19 cellular contexts compared by ENCODE assay signal in genomic region chrX:47060708-47061107, GRCh38. TPM values are rescaled to one million over a fixed set of nuclear protein-coding genes. Genes with fewer than 3 reads are reported as not detected.
DNase-seq lines count a peak whose midpoint lies in the region; ATAC-seq, FAIRE-seq and TF ChIP-seq lines count a peak whose summit lies in the region.
"Had no signal": no experiment of that assay in that cellular context is flagged by ENCODE, and none has a peak within 500 bp of the region (broad histone marks: within the 10 kb centered on the region; RNA-seq: fewer than 3 reads in every experiment).

No MANE protein-coding gene starts in this region.

- H3K4me2 ChIP-seq in astrocyte (ENCODE audit: low read length) = no peak overlapping the region
- H3K4me2 ChIP-seq: BLaER1 treated with 17β-estradiol and CSF1 and Interleukin-3, amounts not matched to agents 10 nM and 100 nM had no signal

- TF ChIP-seq CTCF in astrocyte (IDR thresholded peaks at IDR 0.05; ENCODE audit: insufficient read depth, low read depth, low read length) (no peak), progenitor cell of endocrine pancreas (IDR thresholded peaks at IDR 0.05; ENCODE audit: unreplicated experiment) (no peak)

- H3K27me3 Mint-ChIP-seq in astrocyte (ENCODE audit: low read depth, unreplicated experiment) (no peaks in the 10 kb centered on the region), progenitor cell of endocrine pancreas (no peaks in the 10 kb centered on the region)
- H3K27me3 Mint-ChIP-seq in activated T-helper 17 cell treated with anti-CD3 and anti-CD28 coated beads, Interleukin-2, amount 50 U/mL, for 72 hours = no peaks in the 10 kb centered on the region

- peaks cover 4% of the 10 kb centered on the region for H3K36me3 Mint-ChIP-seq in astrocyte (ENCODE audit: low read depth, unreplicated experiment)
- H3K36me3 Mint-ChIP-seq in progenitor cell of endocrine pancreas (ENCODE audit: insufficient read depth) = peaks cover 14% of the 10 kb centered on the region
- H3K36me3 Mint-ChIP-seq in activated T-helper 17 cell treated with anti-CD3 and anti-CD28 coated beads, Interleukin-2, amount 50 U/mL, for 72 hours (ENCODE audit: low read depth) = no peaks in the 10 kb centered on the region
- H3K36me3 Mint-ChIP-seq: CD4-positive, CD25-positive, alpha-beta regulatory T cell had no signal

- H2AFZ ChIP-seq in astrocyte (ENCODE audit: low read depth, low read length) = no peak overlapping the region

- H3K27ac Mint-ChIP-seq in astrocyte (ENCODE audit: unreplicated experiment) (no peak overlapping the region), progenitor cell of endocrine pancreas (peak overlapping the region; percentile 17)
- no peak overlapping the region for H3K27ac Mint-ChIP-seq in activated T-helper 17 cell treated with anti-CD3 and anti-CD28 coated beads, Interleukin-2, amount 50 U/mL, for 72 hours
- H3K27ac Mint-ChIP-seq: CD4-positive, CD25-positive, alpha-beta regulatory T cell; HFFc6 had no signal

- DNase-seq in DMS53 (lab: John Stamatoyannopoulos, UW) (peak; percentile 46), DMS53 treated with DMSO at 0.1 percent for 48 hours (lab: John Stamatoyannopoulos, UW; ENCODE audit: unreplicated experiment) (no peak), astrocyte (ENCODE audit: low read depth) (no peak), left lobe of liver (ENCODE audit: low spot score) (no peak), progenitor cell of endocrine pancreas (ENCODE audit: low spot score, unreplicated experiment) (no peak), middle frontal gyrus (ENCODE audit: extremely low spot score, low spot score) (no peak), hypothalamus (lab: John Stamatoyannopoulos, UW) (no peak)
- DNase-seq: ACHN; Calu3; CD4-positive, CD25-positive, alpha-beta regulatory T cell; DMS 273 treated with DMSO at 0.1 percent for 48 hours; GF-D8; HCEC 1CT; HFFc6 had no signal

- H3K4me3 ChIP-seq in astrocyte (ENCODE audit: insufficient read depth, low read depth, low read length) = no peak overlapping the region
- H3K4me3 ChIP-seq: BLaER1 treated with 17β-estradiol and CSF1 and Interleukin-3, amounts not matched to agents 10 nM and 100 nM had no signal

- H4K20me1 ChIP-seq in astrocyte (ENCODE audit: insufficient read depth, low read length) = no peaks in the 10 kb centered on the region
- H4K20me1 ChIP-seq: BLaER1 treated with 17β-estradiol and CSF1 and Interleukin-3, amounts not matched to agents 10 nM and 100 nM had no signal

- H3K9ac ChIP-seq in astrocyte (ENCODE audit: low read length) = no peak overlapping the region
- H3K9ac ChIP-seq: BLaER1 treated with 17β-estradiol and CSF1 and Interleukin-3, amounts not matched to agents 10 nM and 100 nM had no signal

- H3K4me3 Mint-ChIP-seq in astrocyte (ENCODE audit: unreplicated experiment) (no peak overlapping the region), progenitor cell of endocrine pancreas (ENCODE audit: low read depth) (no peak overlapping the region)
- H3K4me3 Mint-ChIP-seq in activated T-helper 17 cell treated with anti-CD3 and anti-CD28 coated beads, Interleukin-2, amount 50 U/mL, for 72 hours = no peak overlapping the region
- H3K4me3 Mint-ChIP-seq: CD4-positive, CD25-positive, alpha-beta regulatory T cell; HFFc6 had no signal

- peak; percentile 24 for ATAC-seq in left lobe of liver
- ATAC-seq in activated T-helper 17 cell treated with anti-CD3 and anti-CD28 coated beads, Interleukin-2, amount 50 U/mL, for 72 hours (replicated peaks) = no peak

- H3K4me1 Mint-ChIP-seq in astrocyte (ENCODE audit: low read depth, unreplicated experiment) = no peaks in the 10 kb centered on the region
- peaks cover 24% of the 10 kb centered on the region for H3K4me1 Mint-ChIP-seq in progenitor cell of endocrine pancreas (ENCODE audit: low read depth)
- H3K4me1 Mint-ChIP-seq in activated T-helper 17 cell treated with anti-CD3 and anti-CD28 coated beads, Interleukin-2, amount 50 U/mL, for 72 hours = no peaks in the 10 kb centered on the region
- H3K4me1 Mint-ChIP-seq: CD4-positive, CD25-positive, alpha-beta regulatory T cell had no signal

- H3K9me3 ChIP-seq in astrocyte (ENCODE audit: insufficient read depth, low read depth, low read length) = no peaks in the 10 kb centered on the region
- H3K9me3 ChIP-seq: BLaER1 treated with 17β-estradiol and CSF1 and Interleukin-3, amounts not matched to agents 10 nM and 100 nM had no signal

- no peaks in the 10 kb centered on the region for H3K36me3 ChIP-seq in astrocyte (ENCODE audit: insufficient read depth, low read length)

- H3K4me1 ChIP-seq in astrocyte (ENCODE audit: insufficient read depth, low read length) = no peaks in the 10 kb centered on the region
- H3K4me1 ChIP-seq: BLaER1 treated with 17β-estradiol and CSF1 and Interleukin-3, amounts not matched to agents 10 nM and 100 nM had no signal

- H3K79me2 ChIP-seq in astrocyte (ENCODE audit: insufficient read depth, low read length) = no peaks in the 10 kb centered on the region

- no peak overlapping the region for H3K27ac ChIP-seq in astrocyte (ENCODE audit: low read depth, low read length)
- H3K27ac ChIP-seq: 22Rv1; BLaER1 treated with 17β-estradiol and CSF1 and Interleukin-3, amounts not matched to agents 10 nM and 100 nM had no signal

- H3K9me3 Mint-ChIP-seq in astrocyte (ENCODE audit: unreplicated experiment) = no peaks in the 10 kb centered on the region
- peaks cover 7% of the 10 kb centered on the region for H3K9me3 Mint-ChIP-seq in progenitor cell of endocrine pancreas (ENCODE audit: low read depth)
- no peaks in the 10 kb centered on the region for H3K9me3 Mint-ChIP-seq in activated T-helper 17 cell treated with anti-CD3 and anti-CD28 coated beads, Interleukin-2, amount 50 U/mL, for 72 hours
- H3K9me3 Mint-ChIP-seq: HFFc6 had no signal

- H3K27me3 ChIP-seq in astrocyte (ENCODE audit: insufficient read depth, low read length) = no peaks in the 10 kb centered on the region

- peak; percentile 76 for FAIRE-seq in astrocyte (lab: Jason Lieb, UNC)
- FAIRE-seq: H1 had no signal

RNA-seq across cellular contexts. Expression of gene RGN, which starts 17.5 kb away (rescaled TPM):
- total RNA-seq in astrocyte (not detected in 2 replicates), left lobe of liver (188 TPM), progenitor cell of endocrine pancreas (7.3 and 8.0 TPM in 2 replicates)
- total RNA-seq in activated T-helper 17 cell treated with anti-CD3 and anti-CD28 coated beads, Interleukin-2, amount 50 U/mL, for 72 hours = not detected
- total RNA-seq: Calu3; CD4-positive, CD25-positive, alpha-beta regulatory T cell; HT1080 had no signal

Comparison
In these comparisons a context has a peak if more than half of its experiments do, and no peak if none do; other contexts are left out.
1. RNA of gene RGN, which starts 17.5 kb away (total RNA-seq): 188 TPM in left lobe of liver (single experiment); 7.3 to 8.0 TPM in progenitor cell of endocrine pancreas, not detected in astrocyte and not detected in activated T-helper 17 cell treated with anti-CD3 and anti-CD28 coated beads, Interleukin-2, amount 50 U/mL, for 72 hours; every median in the first group is over 10 times any median in the second.